8 cellular contexts compared by ENCODE assay signal in the genomic region with DNA sequence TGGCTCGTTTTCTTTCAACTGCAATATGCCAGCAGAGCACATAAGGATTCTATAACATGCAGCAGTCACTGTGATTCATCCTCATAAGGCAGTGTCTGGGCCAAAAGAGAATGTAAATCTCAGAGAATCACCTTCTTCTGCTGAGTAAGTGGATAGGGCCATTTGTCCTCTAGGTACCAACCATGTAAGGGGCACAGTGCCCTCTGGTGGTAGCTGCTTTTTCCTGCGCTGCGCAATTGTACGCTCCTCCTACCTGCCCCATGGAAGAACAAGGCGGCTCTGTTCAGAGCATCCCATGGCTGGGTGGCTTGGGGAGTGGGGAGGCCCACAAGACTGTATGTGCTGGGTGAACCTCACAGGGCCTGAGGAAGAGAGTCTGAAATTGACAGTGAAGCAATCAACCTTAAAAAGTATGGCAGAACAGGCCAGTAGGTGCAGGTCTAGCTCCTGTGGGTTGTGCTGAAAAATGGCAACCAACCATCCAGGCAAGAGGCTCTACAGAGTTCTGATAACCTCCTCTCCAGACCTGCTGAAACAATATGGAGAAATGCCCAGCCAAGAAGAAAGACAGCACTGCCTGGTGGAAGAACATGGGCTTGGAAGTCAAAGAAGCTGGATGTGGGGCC.
DNase-seq lines count a peak whose midpoint lies in the region; ATAC-seq, FAIRE-seq and TF ChIP-seq lines count a peak whose summit lies in the region.

No MANE protein-coding gene starts in this region.

- H3K14ac ChIP-seq in H1 (ENCODE audit: insufficient read length) = no peak overlapping the region

- TF ChIP-seq POLR2A in H1 (IDR thresholded peaks at IDR 0.05; ENCODE audit: control extremely low read depth in 1 of 2, low read depth in 2 of 2, low read length in 2 of 2) = no peak

- CTCF ChIA-PET in H1 (lab: Charles Lee; ENCODE audit: partially characterized antibody) = interaction anchor here (0.8 to 3.0 kb wide), 17 partner anchors 9 to 773 kb away, joined by 3 to 11 read pairs (median 3); no protein-coding TSS in a partner anchor

- TF ChIP-seq EP300 in H1 (IDR thresholded peaks at IDR 0.05; ENCODE audit: borderline replicate concordance in 1 of 2, low read depth in 2 of 2, low read length in 2 of 2) = no peak

- peak overlapping the region; percentile 90; the same call in 1 of the 2 replicates for H2AFZ ChIP-seq in H1 (ENCODE audit: low read length)

- H4K91ac ChIP-seq in H1 (replicated peaks; ENCODE audit: insufficient read length, low read length) = no peak overlapping the region

- H4K8ac ChIP-seq in H1 (ENCODE audit: extremely low read depth, insufficient read depth, low read length) = no peak overlapping the region

- H3K79me2 ChIP-seq in H1 (ENCODE audit: control insufficient read depth in 1 of 2, insufficient read depth in 2 of 2, low read length in 2 of 2) = no peaks in the 10 kb centered on the region

- H2BK15ac ChIP-seq in H1 (ENCODE audit: low read length) = no peak overlapping the region

- DNase-seq in D341Med (ENCODE audit: low spot score) (peak; percentile 57), H4 (ENCODE audit: low spot score) (peak; percentile 85), NCI-H2029 (lab: John Stamatoyannopoulos, UW) (peak; percentile 51), H1 (ENCODE audit: low read depth in 1 of 2, low spot score in 2 of 2) (peak; percentile 67 to 97), lung (ENCODE audit: low spot score) (peak; percentile 75)
- DNase-seq in activated CD4-positive, alpha-beta T cell treated with anti-CD3 and anti-CD28 coated beads for 4 hours = peak; percentile 16 to 17
- peak; percentile 20 to 25 for DNase-seq in stimulated activated CD8-positive, alpha-beta memory T cell treated with anti-CD3 and anti-CD28 coated beads, Interleukin-15, amount 100 ng/mL, for 48 hours (ENCODE audit: low read depth in 2 of 2)

- H3K9ac ChIP-seq in H1 (replicated peaks in 1 of 4; ENCODE audit: extremely low read depth in 1 of 4, low read depth in 3 of 4, low read length in 3 of 4) = no peak overlapping the region

- no peak overlapping the region for H3K18ac ChIP-seq in H1 (ENCODE audit: extremely low read depth, low read length)

- H2BK12ac ChIP-seq in H1 (ENCODE audit: low read depth, low read length) = no peak overlapping the region

- no peak overlapping the region for H3K4ac ChIP-seq in H1 (replicated peaks; ENCODE audit: insufficient read length, low read depth, low read length)

- no peak overlapping the region for H3K56ac ChIP-seq in H1 (replicated peaks; ENCODE audit: insufficient read length, low read depth, low read length)

- H3K4me3 ChIP-seq in H1 (ENCODE audit: extremely low read depth in 1 of 4, insufficient read depth in 2 of 4, low read depth in 3 of 4, low read length in 4 of 4) (no peak overlapping the region), lung (no peak overlapping the region)

- H3K36me3 ChIP-seq in H1 (ENCODE audit: control insufficient read depth in 2 of 4, insufficient read depth in 4 of 4, low read length in 3 of 4) = no peaks in the 10 kb centered on the region
- no peaks in the 10 kb centered on the region for H3K36me3 ChIP-seq in lung (ENCODE audit: control insufficient read depth in 2 of 2, insufficient read depth in 2 of 2, low read length in 2 of 2)

- POLR2A ChIA-PET in H1 (lab: Charles Lee; ENCODE audit: partially characterized antibody) = no interaction called here

- no peaks in the 10 kb centered on the region for H4K20me1 ChIP-seq in H1 (replicated peaks in 1 of 2; ENCODE audit: control insufficient read depth in 1 of 2, insufficient read depth in 2 of 2, low read length in 2 of 2)

- H3K4me1 ChIP-seq in H1 (replicated peaks in 1 of 4; ENCODE audit: control insufficient read depth in 3 of 4, insufficient read depth in 4 of 4, low read length in 3 of 4) (no peaks in the 10 kb centered on the region), lung (ENCODE audit: control insufficient read depth in 2 of 2, insufficient read depth in 2 of 2, low read length in 2 of 2) (no peaks in the 10 kb centered on the region)

- H3K9me3 ChIP-seq in H1 (ENCODE audit: insufficient read depth in 2 of 2, low read depth in 1 of 2, low read length in 1 of 2) (no peaks in the 10 kb centered on the region), lung (ENCODE audit: control insufficient read depth in 2 of 2, insufficient read depth in 1 of 2, low read length in 1 of 2) (no peaks in the 10 kb centered on the region)

- no peaks in the 10 kb centered on the region for H3K23me2 ChIP-seq in H1 (ENCODE audit: low read depth, low read length)

- H3K4me2 ChIP-seq in H1 (ENCODE audit: insufficient read depth in 1 of 2, low read depth in 2 of 2, low read length in 2 of 2) = no peak overlapping the region

- no peak overlapping the region for H4K5ac ChIP-seq in H1 (ENCODE audit: insufficient read length, low read depth, low read length)

- H2BK20ac ChIP-seq in H1 (ENCODE audit: low read length) = no peak overlapping the region

- FAIRE-seq in H1 (lab: Jason Lieb, UNC) = peak; percentile 62

- no peaks in the 10 kb centered on the region for H3K79me1 ChIP-seq in H1 (ENCODE audit: low read depth, low read length)

- no peak overlapping the region for H2BK120ac ChIP-seq in H1 (replicated peaks; ENCODE audit: low read depth, low read length)

- WGBS in H1 (ENCODE audit: extremely low coverage in 1 of 2, insufficient coverage in 1 of 2, insufficient read length in 1 of 2, insufficient replicate concordance in 2 of 2, low coverage in 1 of 2, low lambda C conversion rate in 2 of 2, missing lambda C conversion rate in 1 of 2), 2 experiments = 30% methylated on average over 5 of the region's 5 CpGs; no CpG with 5 or more reads in 1 of the 2 experiments
- 11 to 16% methylated on average over 5 of the region's 5 CpGs for WGBS in lung, 2 donors

- H2AK5ac ChIP-seq in H1 (ENCODE audit: low read depth, low read length) = no peak overlapping the region

- TF ChIP-seq RAD21 in H1 (IDR thresholded peaks at IDR 0.05 in 1 of 2, conservative IDR thresholded peaks at IDR 0.05 in 1 of 2; ENCODE audit: low read depth in 2 of 2, low read length in 2 of 2) = peak; percentile 92 to 94

- TF ChIP-seq CTCF in H1 (IDR thresholded peaks at IDR 0.05; ENCODE audit: control extremely low read depth in 1 of 3, insufficient read depth in 1 of 3, low read depth in 1 of 3, low read length in 3 of 3) (peak; percentile 84 to 95 (median 91)), lung (IDR thresholded peaks at IDR 0.05; ENCODE audit: control extremely low read depth, extremely low read depth) (peak; percentile 50)

- H3K27ac ChIP-seq in H1 (ENCODE audit: low read depth, low read length) (no peak overlapping the region), lung (ENCODE audit: low read depth in 1 of 2, low read length in 1 of 2) (no peak overlapping the region)

- no peak overlapping the region for H2BK5ac ChIP-seq in H1 (ENCODE audit: low read depth, low read length)

- ATAC-seq in lung (ENCODE audit: insufficient read depth, low FRiP score) = peak; percentile 81
- ATAC-seq in GM18873 (IDR thresholded peaks at IDR 0.05; ENCODE audit: low FRiP score, unreplicated experiment) = no peak

- H3K27me3 ChIP-seq in H1 (replicated peaks in 1 of 4; ENCODE audit: control insufficient read depth in 3 of 4, extremely low read depth in 1 of 4, insufficient read depth in 3 of 4, low read length in 3 of 4) (no peaks in the 10 kb centered on the region; a peak in 1 of 7 replicates), lung (ENCODE audit: control insufficient read depth, insufficient read depth) (no peaks in the 10 kb centered on the region)

- no peak overlapping the region for H3K23ac ChIP-seq in H1 (ENCODE audit: insufficient read length)

TF ChIP-seq in H1, 55 proteins besides CTCF, POLR2A, EP300 and RAD21:
- peak; percentile 58; the same call in 1 of the 2 replicates for TF ChIP-seq YY1 (IDR thresholded peaks at IDR 0.05; ENCODE audit: low read depth, low read length)
- no peak for TF ChIP-seq KDM5A (IDR thresholded peaks at IDR 0.05; ENCODE audit: low read length)
- no peak for TF ChIP-seq JUND (IDR thresholded peaks at IDR 0.05; ENCODE audit: low read length)
- TF ChIP-seq MAFK (IDR thresholded peaks at IDR 0.05; ENCODE audit: low read depth, low read length) = peak; percentile 79; the same call in 1 of the 2 replicates
- TF ChIP-seq BACH1 (IDR thresholded peaks at IDR 0.05; ENCODE audit: low read length) = peak; percentile 52; the same call in 1 of the 2 replicates

Comparison
In these comparisons a context has a peak if more than half of its experiments do, and no peak if none do; other contexts are left out.
1. DNase-seq: peak in every context shown above with its lines; median percentile 85 in H4; 82 in H1; 75 in lung; 57 in D341Med; 51 in NCI-H2029; 22 in stimulated activated CD8-positive, alpha-beta memory T cell treated with anti-CD3 and anti-CD28 coated beads, Interleukin-15, amount 100 ng/mL, for 48 hours; 16 in activated CD4-positive, alpha-beta T cell treated with anti-CD3 and anti-CD28 coated beads for 4 hours.